Comparison of ENCODE assay signal across 8 cellular contexts in genomic region chr11:111298466-111299110, GRCh38. TPM values are rescaled to one million over a fixed set of nuclear protein-coding genes. Genes with fewer than 3 reads are reported as not detected.
DNase-seq lines count a peak whose midpoint lies in the region; ATAC-seq, FAIRE-seq and TF ChIP-seq lines count a peak whose summit lies in the region.

TSS of gene POU2AF3 (plus strand) at chr11:111298546. CDS start at chr11:111298582, 36 bp downstream.

- H3K9ac ChIP-seq in H1 (replicated peaks in 1 of 4; ENCODE audit: extremely low read depth in 1 of 4, low read depth in 3 of 4, low read length in 3 of 4): peak within 1 kb of the TSS in 2 of 4 experiments; percentile 42 to 57; a peak in 3 of 7 replicates

- H3K27me3 ChIP-seq in H1 (replicated peaks in 1 of 4; ENCODE audit: control insufficient read depth in 3 of 4, extremely low read depth in 1 of 4, insufficient read depth in 3 of 4, low read length in 3 of 4): peaks cover 0 to 33% (median 16%) of the 10 kb centered on the region in 4 experiments; a peak in 5 of 7 replicates
- H3K27me3 ChIP-seq in CD4-positive, alpha-beta T cell (ENCODE audit: control insufficient read depth, insufficient read depth, low read length): peaks cover 30% of the 10 kb centered on the region

- no peaks in the 10 kb centered on the region for H3K79me1 ChIP-seq in H1 (ENCODE audit: low read depth, low read length)

- H3K4ac ChIP-seq in H1 (replicated peaks; ENCODE audit: insufficient read length, low read depth, low read length): no peak within 1 kb of the TSS

- CTCF ChIA-PET in H1 (lab: Charles Lee; ENCODE audit: partially characterized antibody): interaction anchor here (0.8 to 4.8 kb wide), 10 partner anchors 10 to 263 kb away, joined by 3 to 34 read pairs (median 6); no protein-coding TSS in a partner anchor
- CTCF ChIA-PET in CD4-positive, alpha-beta T cell (lab: Charles Lee): no interaction called here

- no peaks in the 10 kb centered on the region for H3K79me2 ChIP-seq in H1 (ENCODE audit: control insufficient read depth in 1 of 2, insufficient read depth in 2 of 2, low read length in 2 of 2)

- no peak within 1 kb of the TSS for H4K91ac ChIP-seq in H1 (replicated peaks; ENCODE audit: insufficient read length, low read length)

- no peak within 1 kb of the TSS for H3K27ac ChIP-seq in H1 (ENCODE audit: low read depth, low read length)
- no peak within 1 kb of the TSS for H3K27ac ChIP-seq in CD4-positive, alpha-beta T cell (ENCODE audit: low read depth, low read length)

- WGBS in H1 (ENCODE audit: extremely low coverage in 1 of 2, insufficient coverage in 1 of 2, insufficient read length in 1 of 2, insufficient replicate concordance in 2 of 2, low coverage in 1 of 2, low lambda C conversion rate in 2 of 2, missing lambda C conversion rate in 1 of 2), 2 experiments: 9% methylated on average over 38 of the region's 57 CpGs; no CpG with 5 or more reads in 1 of the 2 experiments

- no peak within 1 kb of the TSS; the same call in 1 of the 2 replicates for H2BK5ac ChIP-seq in H1 (ENCODE audit: low read depth, low read length)

- no peaks in the 10 kb centered on the region for H3K9me3 ChIP-seq in H1 (ENCODE audit: insufficient read depth in 2 of 2, low read depth in 1 of 2, low read length in 1 of 2)
- H3K9me3 ChIP-seq in CD4-positive, alpha-beta T cell (ENCODE audit: control insufficient read depth, low read length): no peaks in the 10 kb centered on the region

- H4K5ac ChIP-seq in H1 (ENCODE audit: insufficient read length, low read depth, low read length): no peak within 1 kb of the TSS

- peak within 1 kb of the TSS; percentile 63 for H3K4me3 ChIP-seq in GM12865 (ENCODE audit: low read depth, low read length)
- H3K4me3 ChIP-seq in H1 (ENCODE audit: extremely low read depth in 1 of 4, insufficient read depth in 2 of 4, low read depth in 3 of 4, low read length in 4 of 4): peak within 1 kb of the TSS; percentile 69 to 95 (median 76)

- H2AK5ac ChIP-seq in H1 (ENCODE audit: low read depth, low read length): no peak within 1 kb of the TSS

- H2BK12ac ChIP-seq in H1 (ENCODE audit: low read depth, low read length): no peak within 1 kb of the TSS

- no peak for FAIRE-seq in H1 (lab: Jason Lieb, UNC)

- H2BK15ac ChIP-seq in H1 (ENCODE audit: low read length): peak within 1 kb of the TSS; percentile 61; the same call in 1 of the 2 replicates

- no peaks in the 10 kb centered on the region for H3K36me3 Mint-ChIP-seq in nephron (ENCODE audit: low read depth)
- no peaks in the 10 kb centered on the region for H3K36me3 Mint-ChIP-seq in CD4-positive, alpha-beta T cell (ENCODE audit: low read depth)

- peak within 1 kb of the TSS; percentile 66; the same call in 1 of the 2 replicates for H4K8ac ChIP-seq in H1 (ENCODE audit: extremely low read depth, insufficient read depth, low read length)

- H3K36me3 ChIP-seq in H1 (ENCODE audit: control insufficient read depth in 2 of 4, insufficient read depth in 4 of 4, low read length in 3 of 4): no peaks in the 10 kb centered on the region

- no peak within 1 kb of the TSS for H3K56ac ChIP-seq in H1 (replicated peaks; ENCODE audit: insufficient read length, low read depth, low read length)

- no peak for TF ChIP-seq RAD21 in H1 (IDR thresholded peaks at IDR 0.05 in 1 of 2, conservative IDR thresholded peaks at IDR 0.05 in 1 of 2; ENCODE audit: low read depth in 2 of 2, low read length in 2 of 2)

- H3K23me2 ChIP-seq in H1 (ENCODE audit: low read depth, low read length): peaks cover 17% of the 10 kb centered on the region; the same call in 1 of the 2 replicates

- peak within 1 kb of the TSS; percentile 78 to 87 (median 80) for H3K4me3 Mint-ChIP-seq in nephron
- no peak within 1 kb of the TSS for H3K4me3 Mint-ChIP-seq in CD4-positive, alpha-beta T cell

- peaks cover 39% of the 10 kb centered on the region for H3K4me1 Mint-ChIP-seq in nephron
- peaks cover 5% of the 10 kb centered on the region for H3K4me1 Mint-ChIP-seq in CD4-positive, alpha-beta T cell (ENCODE audit: low read depth)

- H2BK120ac ChIP-seq in H1 (replicated peaks; ENCODE audit: low read depth, low read length): no peak within 1 kb of the TSS

- DNase-seq in GM12865 (ENCODE audit: low read depth): no peak
- DNase-seq in H1 (ENCODE audit: low read depth in 1 of 2, low spot score in 2 of 2): no peak
- no peak for DNase-seq in A172 (ENCODE audit: low spot score)
- DNase-seq in CD4-positive, alpha-beta T cell: no peak

- H3K14ac ChIP-seq in H1 (ENCODE audit: insufficient read length): no peak within 1 kb of the TSS

- POLR2A ChIA-PET in H1 (lab: Charles Lee; ENCODE audit: partially characterized antibody): interaction anchor here (0.8 to 1.8 kb wide), 4 partner anchors 15 to 1090 kb away, joined by 3 to 4 read pairs (median 3); no protein-coding TSS in a partner anchor
- POLR2A ChIA-PET in CD4-positive, alpha-beta T cell (lab: Charles Lee): no interaction called here

- H3K27me3 Mint-ChIP-seq in nephron (ENCODE audit: low read depth): peaks cover 34% of the 10 kb centered on the region
- H3K27me3 Mint-ChIP-seq in CD4-positive, alpha-beta T cell: peaks cover 58% of the 10 kb centered on the region

- intact Hi-C loops in CD4-positive, alpha-beta T cell (cut with DNase I, micrococcal nuclease): no loop called here

- ATAC-seq in HG03354 (IDR thresholded peaks at IDR 0.05; ENCODE audit: poor library complexity, severe bottlenecking, unreplicated experiment) (peak; percentile 35), GM19328 (IDR thresholded peaks at IDR 0.05; ENCODE audit: unreplicated experiment) (no peak), HG02970 (IDR thresholded peaks at IDR 0.05; ENCODE audit: low FRiP score, unreplicated experiment) (no peak)
- no peak for ATAC-seq in CD4-positive, alpha-beta T cell (ENCODE audit: poor library complexity)

- H4K20me1 ChIP-seq in H1 (replicated peaks in 1 of 2; ENCODE audit: control insufficient read depth in 1 of 2, insufficient read depth in 2 of 2, low read length in 2 of 2): no peaks in the 10 kb centered on the region

- H3K4me2 ChIP-seq in H1 (ENCODE audit: insufficient read depth in 1 of 2, low read depth in 2 of 2, low read length in 2 of 2): peak within 1 kb of the TSS; percentile 87 to 91

- no peak for TF ChIP-seq POLR2A in H1 (IDR thresholded peaks at IDR 0.05; ENCODE audit: control extremely low read depth in 1 of 2, low read depth in 2 of 2, low read length in 2 of 2)

- H3K18ac ChIP-seq in H1 (ENCODE audit: extremely low read depth, low read length): peak within 1 kb of the TSS; percentile 75

- no peak within 1 kb of the TSS for H2BK20ac ChIP-seq in H1 (ENCODE audit: low read length)

- H3K23ac ChIP-seq in H1 (ENCODE audit: insufficient read length): no peak within 1 kb of the TSS

- peak within 1 kb of the TSS in 2 of 3 experiments; percentile 32 to 57 for H3K27ac Mint-ChIP-seq in nephron
- no peak within 1 kb of the TSS for H3K27ac Mint-ChIP-seq in CD4-positive, alpha-beta T cell

- 0 out of 2 replicates have a peak within 1 kb of the TSS, but pooled peaks have one; percentile 87 for H2AFZ ChIP-seq in H1 (ENCODE audit: low read length)

- TF ChIP-seq EP300 in H1 (IDR thresholded peaks at IDR 0.05; ENCODE audit: borderline replicate concordance in 1 of 2, low read depth in 2 of 2, low read length in 2 of 2): no peak

- H3K4me1 ChIP-seq in H1 (replicated peaks in 1 of 4; ENCODE audit: control insufficient read depth in 3 of 4, insufficient read depth in 4 of 4, low read length in 3 of 4): peaks cover 1 to 9% (median 6%) of the 10 kb centered on the region in 4 experiments; a peak in 6 of 7 replicates

- no peaks in the 10 kb centered on the region for H3K9me3 Mint-ChIP-seq in nephron
- no peaks in the 10 kb centered on the region for H3K9me3 Mint-ChIP-seq in CD4-positive, alpha-beta T cell

- TF ChIP-seq CTCF in GM12865 (IDR thresholded peaks at IDR 0.05; ENCODE audit: insufficient read depth, low read depth, low read length, missing control alignments) (no peak), H1 (IDR thresholded peaks at IDR 0.05; ENCODE audit: control extremely low read depth in 1 of 3, insufficient read depth in 1 of 3, low read depth in 1 of 3, low read length in 3 of 3) (no peak), nephron (IDR thresholded peaks at IDR 0.05; ENCODE audit: unreplicated experiment in 3 of 3) (no peak)
- no peak for TF ChIP-seq CTCF in CD4-positive, alpha-beta T cell (IDR thresholded peaks at IDR 0.05)

TF ChIP-seq in H1, 55 proteins besides CTCF, POLR2A, EP300 and RAD21:
- 0 out of 2 replicates have a peak, but pooled peaks have one; percentile 7 for TF ChIP-seq MAX (IDR thresholded peaks at IDR 0.05)
- no peak for TF ChIP-seq YY1 (IDR thresholded peaks at IDR 0.05; ENCODE audit: low read depth, low read length)
- TF ChIP-seq CBX8 (IDR thresholded peaks at IDR 0.05; ENCODE audit: borderline replicate concordance, low read depth, low read length): no peak
- TF ChIP-seq RNF2 (IDR thresholded peaks at IDR 0.05; ENCODE audit: borderline replicate concordance, low read depth, low read length, missing control alignments, poor library complexity, severe bottlenecking): no peak
- no peak for TF ChIP-seq FOSL1 (IDR thresholded peaks at IDR 0.05; ENCODE audit: insufficient read depth, low read depth, low read length)

RNA-seq across cellular contexts. Expression of gene POU2AF3, which starts in this region (rescaled TPM):
- 1.2 and 1.6 TPM in 2 replicates for total RNA-seq in H1 (2021; fragmentation: NEBNext Ultra II Directional; extraction: Animal tissue kit (Norgen Biotek cat#: 25700))
- polyA plus RNA-seq in H1 (2011; rRNA removed): 4.7 and 5.7 TPM in 2 replicates
- 4.0 TPM for polyA plus RNA-seq in H1 (2011; cell fraction: cytosol; rRNA removed)
- 7.8 TPM for polyA plus RNA-seq in H1 (2011; cell fraction: nucleus; rRNA removed)
- polyA plus RNA-seq in H1 (2012, experiment 1 of 2): 1.7 to 2.4 TPM (median 2.1 TPM) in 4 replicates
- 2.0 TPM for polyA plus RNA-seq in H1 (2012, experiment 2 of 2)
- 2.1 TPM for polyA plus RNA-seq in H1 (2013, experiment 1 of 2)
- 2.0 TPM for polyA plus RNA-seq in H1 (2013, experiment 2 of 2)
- 0.73 and 1.4 TPM in 2 replicates for polyA minus RNA-seq in H1 (2011; rRNA and poly(A)+ RNA removed)
- 0.88 TPM for polyA minus RNA-seq in H1 (2011; cell fraction: cytosol; rRNA and poly(A)+ RNA removed)
- polyA minus RNA-seq in H1 (2011; cell fraction: nucleus; rRNA and poly(A)+ RNA removed): 1.7 TPM
- not detected in 2 replicates for total RNA-seq in A172 (2014; rRNA removed; shearing (Covaris generic))
- not detected for total RNA-seq in CD4-positive, alpha-beta T cell
